14 cellular contexts compared by ENCODE assay signal in the genomic region with DNA sequence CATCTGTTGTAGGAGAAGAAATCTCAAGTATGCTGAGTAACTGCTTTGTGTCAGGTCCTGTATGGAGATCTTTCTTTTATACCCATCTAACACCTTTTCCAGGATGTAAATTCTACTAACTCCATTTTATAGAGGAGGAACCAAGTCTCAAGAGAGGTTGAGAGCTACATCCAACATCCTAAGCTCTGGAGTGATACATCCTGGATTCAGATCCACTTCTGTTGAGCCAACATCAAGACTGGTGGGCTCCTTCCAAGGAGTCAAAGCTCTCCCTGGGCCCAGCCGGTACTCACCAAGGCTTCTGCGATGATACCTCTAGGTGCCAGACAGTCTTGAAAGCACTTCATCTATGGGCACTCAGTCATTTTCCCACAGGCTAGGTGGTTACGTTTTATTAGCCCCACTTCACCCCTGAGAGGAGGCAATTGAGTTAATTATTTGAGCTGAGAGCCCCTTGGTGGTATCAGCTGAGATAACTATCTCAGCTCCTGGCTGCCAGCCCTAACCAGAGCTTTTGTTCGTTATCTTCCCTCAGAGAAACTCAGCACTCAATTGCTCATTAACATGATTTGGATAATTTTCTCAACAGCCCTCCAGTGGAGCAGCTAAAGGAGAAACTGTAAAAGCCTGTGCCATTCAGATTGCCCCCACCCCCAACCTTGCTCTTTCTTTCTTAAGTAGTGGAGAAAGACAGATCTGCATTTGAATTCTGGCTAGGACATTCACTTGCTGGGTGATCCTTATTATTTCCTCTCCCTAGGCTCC.
DNase-seq lines count a peak whose midpoint lies in the region; ATAC-seq and TF ChIP-seq lines count a peak whose summit lies in the region.
"Had no signal": no experiment of that assay in that cellular context is flagged by ENCODE, and none has a peak within 500 bp of the region (broad histone marks: within the 10 kb centered on the region; RNA-seq: fewer than 3 reads in every experiment).

No MANE protein-coding gene starts in this region.

- no peak overlapping the region for H3K27ac Mint-ChIP-seq in activated CD8-positive, alpha-beta memory T cell treated with anti-CD3 and anti-CD28 coated beads, Interleukin-2, amount 10 ng/mL, durations not matched to agents 7 days and 5 days
- no peak overlapping the region for H3K27ac Mint-ChIP-seq in activated CD4-positive, alpha-beta memory T cell treated with anti-CD3 and anti-CD28 coated beads, Interleukin-2, amount 10 ng/mL, durations not matched to agents 7 days and 5 days
- H3K27ac Mint-ChIP-seq in mesothelial cell of epicardium, result no peak overlapping the region
- H3K27ac Mint-ChIP-seq: activated T-helper 17 cell treated with anti-CD3 and anti-CD28 coated beads, Interleukin-2, amount 50 U/mL, for 72 hours had no signal

- H3K36me3 ChIP-seq in HEK293 (ENCODE audit: control insufficient read depth in 2 of 2, insufficient read depth in 1 of 2, low read length in 2 of 2) (no peaks in the 10 kb centered on the region), lower lobe of right lung (no peaks in the 10 kb centered on the region), sigmoid colon (no peaks in the 10 kb centered on the region)
- H3K36me3 ChIP-seq: BLaER1 had no signal

- no peak overlapping the region for H3K4me3 Mint-ChIP-seq in activated CD8-positive, alpha-beta memory T cell treated with anti-CD3 and anti-CD28 coated beads, Interleukin-2, amount 10 ng/mL, durations not matched to agents 7 days and 5 days
- no peak overlapping the region for H3K4me3 Mint-ChIP-seq in activated CD4-positive, alpha-beta memory T cell treated with anti-CD3 and anti-CD28 coated beads, Interleukin-2, amount 10 ng/mL, durations not matched to agents 7 days and 5 days
- no peak overlapping the region for H3K4me3 Mint-ChIP-seq in mesothelial cell of epicardium
- H3K4me3 Mint-ChIP-seq: activated T-helper 17 cell treated with anti-CD3 and anti-CD28 coated beads, Interleukin-2, amount 50 U/mL, for 72 hours had no signal

- H3K36me3 Mint-ChIP-seq in activated CD8-positive, alpha-beta memory T cell treated with anti-CD3 and anti-CD28 coated beads, Interleukin-2, amount 10 ng/mL, durations not matched to agents 7 days and 5 days, result no peaks in the 10 kb centered on the region
- no peaks in the 10 kb centered on the region for H3K36me3 Mint-ChIP-seq in activated CD4-positive, alpha-beta memory T cell treated with anti-CD3 and anti-CD28 coated beads, Interleukin-2, amount 10 ng/mL, durations not matched to agents 7 days and 5 days (ENCODE audit: low read depth)
- no peaks in the 10 kb centered on the region for H3K36me3 Mint-ChIP-seq in mesothelial cell of epicardium

- H3K27me3 Mint-ChIP-seq in activated CD8-positive, alpha-beta memory T cell treated with anti-CD3 and anti-CD28 coated beads, Interleukin-2, amount 10 ng/mL, durations not matched to agents 7 days and 5 days, result no peaks in the 10 kb centered on the region
- no peaks in the 10 kb centered on the region for H3K27me3 Mint-ChIP-seq in activated CD4-positive, alpha-beta memory T cell treated with anti-CD3 and anti-CD28 coated beads, Interleukin-2, amount 10 ng/mL, durations not matched to agents 7 days and 5 days
- no peaks in the 10 kb centered on the region for H3K27me3 Mint-ChIP-seq in mesothelial cell of epicardium (ENCODE audit: low read depth)

- WGBS in sigmoid colon, 2 donors, result 75 to 87% methylated on average over 4 of the region's 4 CpGs

- peak; percentile 53 to 75 for ATAC-seq in lower lobe of right lung
- ATAC-seq in activated CD8-positive, alpha-beta memory T cell treated with anti-CD3 and anti-CD28 coated beads, Interleukin-2, amount 10 ng/mL, durations not matched to agents 7 days and 5 days, result no peak
- ATAC-seq: activated T-helper 17 cell treated with anti-CD3 and anti-CD28 coated beads, Interleukin-2, amount 50 U/mL, for 72 hours; left colon; PC-3 had no signal

- H3K9me3 Mint-ChIP-seq in activated CD8-positive, alpha-beta memory T cell treated with anti-CD3 and anti-CD28 coated beads, Interleukin-2, amount 10 ng/mL, durations not matched to agents 7 days and 5 days (ENCODE audit: low read depth), result no peaks in the 10 kb centered on the region
- no peaks in the 10 kb centered on the region for H3K9me3 Mint-ChIP-seq in activated CD4-positive, alpha-beta memory T cell treated with anti-CD3 and anti-CD28 coated beads, Interleukin-2, amount 10 ng/mL, durations not matched to agents 7 days and 5 days
- H3K9me3 Mint-ChIP-seq in mesothelial cell of epicardium, result no peaks in the 10 kb centered on the region
- H3K9me3 Mint-ChIP-seq: activated T-helper 17 cell treated with anti-CD3 and anti-CD28 coated beads, Interleukin-2, amount 50 U/mL, for 72 hours had no signal

- H3K27me3 ChIP-seq in lower lobe of right lung (ENCODE audit: low read depth) (no peaks in the 10 kb centered on the region), sigmoid colon (no peaks in the 10 kb centered on the region)
- H3K27me3 ChIP-seq: BLaER1 had no signal

- intact Hi-C loops in lower lobe of right lung (cut with DNase I), result no loop called here
- intact Hi-C loops in sigmoid colon (cut with DNase I), result loop anchor here (5.0 kb wide), 1 partner anchor 291 kb away; no protein-coding TSS in a partner anchor

- H3K4me1 ChIP-seq in HEK293 (ENCODE audit: control insufficient read depth, insufficient read depth, low read length) (peaks cover 23% of the 10 kb centered on the region), lower lobe of right lung (peaks cover 22% of the 10 kb centered on the region), sigmoid colon (peaks cover 0 to 5% (median 0%) of the 10 kb centered on the region in 4 donors)

- TF ChIP-seq POLR2A in sigmoid colon (IDR thresholded peaks at IDR 0.05), result no peak

- CTCF ChIA-PET in HEK293 (lab: Yijun Ruan, JAX), result interaction anchor here (0.5 to 1.3 kb wide), 8 partner anchors 10 to 636 kb away, joined by 3 to 5 read pairs (median 3); no protein-coding TSS in a partner anchor
- CTCF ChIA-PET in activated CD8-positive, alpha-beta memory T cell treated with anti-CD3 and anti-CD28 coated beads, Interleukin-2, amount 10 ng/mL, durations not matched to agents 7 days and 5 days (lab: Charles Lee), result no interaction called here
- CTCF ChIA-PET in activated CD4-positive, alpha-beta memory T cell treated with anti-CD3 and anti-CD28 coated beads, Interleukin-2, amount 10 ng/mL, durations not matched to agents 7 days and 5 days (lab: Charles Lee), result interaction anchor here (1.5 kb wide), 1 partner anchor 296 kb away, joined by 3 read pairs; no protein-coding TSS in a partner anchor

- H3K9me3 ChIP-seq in HEK293 (ENCODE audit: control insufficient read depth, insufficient read depth, low read depth, low read length) (no peaks in the 10 kb centered on the region), lower lobe of right lung (no peaks in the 10 kb centered on the region), sigmoid colon (no peaks in the 10 kb centered on the region)
- H3K9me3 ChIP-seq: BLaER1 had no signal

- POLR2A ChIA-PET in HEK293 (lab: Yijun Ruan, JAX), result interaction anchor here (0.6 to 3.0 kb wide), 4 partner anchors 13 to 915 kb away, joined by 3 to 13 read pairs (median 4); a partner anchor contains a TSS
- POLR2A ChIA-PET in activated CD4-positive, alpha-beta memory T cell treated with anti-CD3 and anti-CD28 coated beads, Interleukin-2, amount 10 ng/mL, durations not matched to agents 7 days and 5 days (lab: Charles Lee), result no interaction called here

- TF ChIP-seq CTCF in HEK293 (tag by site-specific recombination; IDR thresholded peaks at IDR 0.05) (no peak), lower lobe of right lung (IDR thresholded peaks at IDR 0.05) (no peak), mesothelial cell of epicardium (IDR thresholded peaks at IDR 0.05; ENCODE audit: unreplicated experiment) (no peak), sigmoid colon (IDR thresholded peaks at IDR 0.05) (no peak)

- H3K27ac ChIP-seq in HEK293 (ENCODE audit: extremely low read depth, low read depth, low read length), result peak overlapping the region; percentile 84
- no peak overlapping the region for H3K27ac ChIP-seq in lower lobe of right lung
- no peak overlapping the region for H3K27ac ChIP-seq in sigmoid colon
- H3K27ac ChIP-seq: BLaER1 had no signal

- H3K4me3 ChIP-seq in HEK293 (ENCODE audit: low read depth, low read length) (no peak overlapping the region), lower lobe of right lung (no peak overlapping the region), sigmoid colon (no peak overlapping the region)
- H3K4me3 ChIP-seq: BLaER1 had no signal

- DNase-seq in NCI-H2029 (lab: John Stamatoyannopoulos, UW) (peak; percentile 98), OCI-M1 (lab: John Stamatoyannopoulos, UW) (peak; percentile 47), lower lobe of right lung (no peak), mesothelial cell of epicardium (ENCODE audit: low spot score in 2 of 2, unreplicated experiment in 2 of 2) (no peak), sigmoid colon (no peak)
- no peak for DNase-seq in activated CD8-positive, alpha-beta memory T cell treated with anti-CD3 and anti-CD28 coated beads, Interleukin-2, amount 10 ng/mL, durations not matched to agents 7 days and 5 days
- no peak for DNase-seq in activated CD4-positive, alpha-beta memory T cell treated with anti-CD3 and anti-CD28 coated beads, Interleukin-2, amount 10 ng/mL, durations not matched to agents 7 days and 5 days
- DNase-seq: activated CD4-positive, alpha-beta T cell treated with anti-CD3 and anti-CD28 coated beads, Interleukin-2, amount 50 U/mL, for 1 hour; left colon; PC-3; T-helper 1 cell had no signal

- no peak for TF ChIP-seq EP300 in sigmoid colon (IDR thresholded peaks at IDR 0.05)

- H3K4me1 Mint-ChIP-seq in activated CD8-positive, alpha-beta memory T cell treated with anti-CD3 and anti-CD28 coated beads, Interleukin-2, amount 10 ng/mL, durations not matched to agents 7 days and 5 days, result peaks cover 7% of the 10 kb centered on the region
- H3K4me1 Mint-ChIP-seq in activated CD4-positive, alpha-beta memory T cell treated with anti-CD3 and anti-CD28 coated beads, Interleukin-2, amount 10 ng/mL, durations not matched to agents 7 days and 5 days, result peaks cover 2% of the 10 kb centered on the region
- H3K4me1 Mint-ChIP-seq in mesothelial cell of epicardium, result peaks cover 42% of the 10 kb centered on the region

TF ChIP-seq in HEK293, 187 proteins besides CTCF, POLR2A, EP300 and RAD21 (continues in another document):
- TF ChIP-seq GLIS1 (tag by site-specific recombination; IDR thresholded peaks at IDR 0.05), result peak; percentile 100
- TF ChIP-seq, protein P1, sequence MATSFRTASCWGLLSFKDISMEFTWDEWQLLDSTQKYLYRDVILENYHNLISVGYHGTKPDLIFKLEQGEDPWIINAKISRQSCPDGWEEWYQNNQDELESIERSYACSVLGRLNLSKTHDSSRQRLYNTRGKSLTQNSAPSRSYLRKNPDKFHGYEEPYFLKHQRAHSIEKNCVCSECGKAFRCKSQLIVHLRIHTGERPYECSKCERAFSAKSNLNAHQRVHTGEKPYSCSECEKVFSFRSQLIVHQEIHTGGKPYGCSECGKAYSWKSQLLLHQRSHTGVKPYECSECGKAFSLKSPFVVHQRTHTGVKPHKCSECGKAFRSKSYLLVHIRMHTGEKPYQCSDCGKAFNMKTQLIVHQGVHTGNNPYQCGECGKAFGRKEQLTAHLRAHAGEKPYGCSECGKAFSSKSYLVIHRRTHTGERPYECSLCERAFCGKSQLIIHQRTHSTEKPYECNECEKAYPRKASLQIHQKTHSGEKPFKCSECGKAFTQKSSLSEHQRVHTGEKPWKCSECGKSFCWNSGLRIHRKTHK (tag by site-specific recombination; IDR thresholded peaks at IDR 0.05), result no peak

Comparison
In these comparisons a context has a peak if more than half of its experiments do, and no peak if none do; other contexts are left out.
1. DNase-seq: peak in NCI-H2029 (single experiment) and OCI-M1 (single experiment); none in lower lobe of right lung (single experiment), activated CD8-positive, alpha-beta memory T cell treated with anti-CD3 and anti-CD28 coated beads, Interleukin-2, amount 10 ng/mL, durations not matched to agents 7 days and 5 days (single experiment), activated CD4-positive, alpha-beta memory T cell treated with anti-CD3 and anti-CD28 coated beads, Interleukin-2, amount 10 ng/mL, durations not matched to agents 7 days and 5 days (single experiment), mesothelial cell of epicardium (0 of 2) and sigmoid colon (single experiment).